ENCODE assay signal across 20 cellular contexts in the genomic region with DNA sequence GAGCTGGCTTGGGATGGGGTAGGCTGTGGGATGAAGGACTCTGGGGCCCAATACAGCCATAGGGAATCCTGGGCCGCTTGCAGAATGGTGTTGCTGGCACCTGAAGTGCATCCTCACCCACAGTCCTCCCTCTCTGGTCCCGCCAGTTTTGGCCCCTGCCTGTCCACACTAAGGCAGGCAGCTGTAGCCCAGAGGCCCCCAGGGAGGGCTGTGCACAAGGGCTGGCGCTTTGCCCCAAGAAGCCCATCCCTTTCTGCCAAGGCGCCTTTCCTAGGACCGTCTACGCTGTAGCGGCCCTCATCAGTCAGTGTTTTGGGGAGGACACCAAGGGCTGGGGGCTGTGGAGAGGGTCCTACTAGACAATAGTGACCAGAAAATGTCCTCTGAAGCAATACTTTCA.
A peak's percentile ranks its signal among the peaks of the same experiment; 100 is the strongest.
DNase-seq lines count a peak whose midpoint lies in the region; ATAC-seq, FAIRE-seq and TF ChIP-seq lines count a peak whose summit lies in the region.
"Had no signal": no experiment of that assay in that cellular context is flagged by ENCODE, and none has a peak within 500 bp of the region (broad histone marks: within the 10 kb centered on the region; RNA-seq: fewer than 3 reads in every experiment).

No MANE protein-coding gene starts in this region.

- TF ChIP-seq POLR2A in breast epithelium (IDR thresholded peaks at IDR 0.05) = no peak

- H3K36me3 ChIP-seq in breast epithelium (no peaks in the 10 kb centered on the region), RWPE2 (ENCODE audit: low read depth) (no peaks in the 10 kb centered on the region), kidney (ENCODE audit: control insufficient read depth in 1 of 2, insufficient read depth in 2 of 2, low read length in 2 of 2) (peaks cover 6 to 13% of the 10 kb centered on the region in 2 donors)

- CTCF ChIA-PET in MCF 10A (lab: Yijun Ruan, JAX) = interaction anchor here (1.2 to 6.2 kb wide), 6 partner anchors 11 to 687 kb away, joined by 3 to 79 read pairs (median 10); a partner anchor contains a TSS

- peaks cover 35% of the 10 kb centered on the region for H3K4me1 Mint-ChIP-seq in MCF 10A (ENCODE audit: insufficient read depth, unreplicated experiment)

- no peak for TF ChIP-seq CTCF in MCF 10A (IDR thresholded peaks at IDR 0.05; ENCODE audit: unreplicated experiment)
- no peak for TF ChIP-seq CTCF in breast epithelium (IDR thresholded peaks at IDR 0.05)
- TF ChIP-seq CTCF in RWPE2 (IDR thresholded peaks at IDR 0.05; ENCODE audit: poor library complexity, severe bottlenecking) = no peak
- TF ChIP-seq CTCF in kidney (IDR thresholded peaks at IDR 0.05; ENCODE audit: borderline replicate concordance, extremely low read depth, insufficient read depth) = no peak

- no peaks in the 10 kb centered on the region for H3K27me3 Mint-ChIP-seq in MCF 10A (ENCODE audit: insufficient read depth, unreplicated experiment)
- H3K27me3 Mint-ChIP-seq: CD4-positive, alpha-beta T cell had no signal

- no peak overlapping the region for H3K4me3 Mint-ChIP-seq in MCF 10A (ENCODE audit: unreplicated experiment)
- H3K4me3 Mint-ChIP-seq: CD4-positive, alpha-beta T cell had no signal

- ATAC-seq in RWPE2 (ENCODE audit: low read depth) = no peak
- ATAC-seq: Panc1 had no signal

- H3K36me3 Mint-ChIP-seq in MCF 10A (ENCODE audit: insufficient read depth, unreplicated experiment) = no peaks in the 10 kb centered on the region

- no peak overlapping the region for H3K27ac ChIP-seq in breast epithelium
- H3K27ac ChIP-seq in RWPE2 (ENCODE audit: poor library complexity, severe bottlenecking) = peak overlapping the region; percentile 97
- H3K27ac ChIP-seq in kidney (ENCODE audit: low read depth in 2 of 2, low read length in 2 of 2) = no peak overlapping the region
- H3K27ac ChIP-seq: GM23248 had no signal

- BruUV-seq in MCF 10A (replicated peaks; lab: Mats Ljungman, UMichigan) = no TSS peak

- POLR2A ChIA-PET in MCF 10A (lab: Yijun Ruan, JAX) = interaction anchor here (0.6 to 4.1 kb wide), 9 partner anchors 10 to 519 kb away, joined by 3 to 35 read pairs (median 8); no protein-coding TSS in a partner anchor

- H3K27me3 ChIP-seq in breast epithelium (no peaks in the 10 kb centered on the region), RWPE2 (ENCODE audit: insufficient read depth, poor library complexity, severe bottlenecking) (no peaks in the 10 kb centered on the region)
- H3K27me3 ChIP-seq: MG63 had no signal

- H3K9me3 ChIP-seq in breast epithelium (no peaks in the 10 kb centered on the region), RWPE2 (ENCODE audit: severe bottlenecking) (no peaks in the 10 kb centered on the region), kidney (ENCODE audit: control insufficient read depth in 1 of 2, low read length in 2 of 2) (no peaks in the 10 kb centered on the region)
- H3K9me3 ChIP-seq: MG63, SK-N-SH had no signal

- H3K9me3 Mint-ChIP-seq in MCF 10A (ENCODE audit: unreplicated experiment) = no peaks in the 10 kb centered on the region
- H3K9me3 Mint-ChIP-seq: CD4-positive, alpha-beta T cell had no signal

- no peak overlapping the region for H3K9ac ChIP-seq in kidney (ENCODE audit: low read length in 2 of 2)
- H3K9ac ChIP-seq: GM23248, SK-N-SH had no signal

- no peak for DNase-seq in MCF 10A (ENCODE audit: unreplicated experiment)
- no peak for DNase-seq in breast epithelium (ENCODE audit: low spot score in 2 of 2)
- peak; percentile 59 for DNase-seq in RWPE2 (ENCODE audit: low spot score)
- peak; percentile 45 for DNase-seq in kidney
- no peak for DNase-seq in posterior vena cava (ENCODE audit: low spot score)
- no peak for DNase-seq in NCI-H1417 treated with DMSO at 0.1 percent for 48 hours (lab: John Stamatoyannopoulos, UW)
- DNase-seq in HTR-8/SVneo (ENCODE audit: insufficient read length, low spot score) = no peak
- DNase-seq: 8988T; CD4-positive, alpha-beta T cell; GM23248; H7; KBM-7; MG63; NCI-H1694; NCI-H2029 treated with DMSO at 0.1 percent for 48 hours; NCI-H526 treated with DMSO at 0.1 percent for 48 hours; SIG-M5; SK-N-SH had no signal

- H3K4me1 ChIP-seq in breast epithelium = no peaks in the 10 kb centered on the region
- peaks cover 38% of the 10 kb centered on the region for H3K4me1 ChIP-seq in RWPE2 (ENCODE audit: insufficient read depth, poor library complexity, severe bottlenecking)
- H3K4me1 ChIP-seq in kidney (ENCODE audit: control insufficient read depth in 1 of 2, insufficient read depth in 1 of 2, low read depth in 1 of 2, low read length in 2 of 2) = peaks cover 0 to under 1% of the 10 kb centered on the region in 2 donors

- intact Hi-C loops in MCF 10A (cut with micrococcal nuclease) = no loop called here
- intact Hi-C loops in breast epithelium (cut with DNase I; ENCODE audit: low total_unique reads) = no loop called here
- intact Hi-C loops in kidney (cut with DNase I) = no loop called here
- intact Hi-C loops in posterior vena cava (cut with DNase I) = loop anchor here in 1 of 2 donors (10.0 kb wide), 1 partner anchor 376 kb away; no protein-coding TSS in a partner anchor

- peak overlapping the region; percentile 72 for H3K27ac Mint-ChIP-seq in MCF 10A (ENCODE audit: low read depth, unreplicated experiment)
- H3K27ac Mint-ChIP-seq: CD4-positive, alpha-beta T cell had no signal

- FAIRE-seq in kidney (lab: Jason Lieb, UNC) (no peak), HTR-8/SVneo (lab: Jason Lieb, UNC) (no peak)
- FAIRE-seq: D721Med had no signal

- H3K4me3 ChIP-seq in breast epithelium = no peak overlapping the region
- H3K4me3 ChIP-seq in RWPE2 (ENCODE audit: severe bottlenecking) = no peak overlapping the region
- no peak overlapping the region for H3K4me3 ChIP-seq in kidney (ENCODE audit: low read length in 2 of 2)
- H3K4me3 ChIP-seq: GM23248, MG63 had no signal

Comparison
In these comparisons a context has a peak if more than half of its experiments do, and no peak if none do; other contexts are left out.
1. DNase-seq: peak in RWPE2 (single experiment) and kidney (single experiment); none in MCF 10A (single experiment), breast epithelium (0 of 2), posterior vena cava (single experiment), NCI-H1417 treated with DMSO at 0.1 percent for 48 hours (single experiment) and HTR-8/SVneo (single experiment).